15 cellular contexts compared by ENCODE assay signal in genomic region chr10:16231734-16232133, GRCh38.
DNase-seq lines count a peak whose midpoint lies in the region; ATAC-seq, FAIRE-seq and TF ChIP-seq lines count a peak whose summit lies in the region.
"Had no signal": no experiment of that assay in that cellular context is flagged by ENCODE, and none has a peak within 500 bp of the region (broad histone marks: within the 10 kb centered on the region; RNA-seq: fewer than 3 reads in every experiment).

No MANE protein-coding gene starts in this region.

- no peak overlapping the region for H3K18ac ChIP-seq in H1 (ENCODE audit: extremely low read depth, low read length)

- H3K27me3 ChIP-seq in H1 (replicated peaks in 1 of 4; ENCODE audit: control insufficient read depth in 3 of 4, extremely low read depth in 1 of 4, insufficient read depth in 3 of 4, low read length in 3 of 4) = no peaks in the 10 kb centered on the region

- H4K20me1 ChIP-seq in H1 (replicated peaks in 1 of 2; ENCODE audit: control insufficient read depth in 1 of 2, insufficient read depth in 2 of 2, low read length in 2 of 2) = no peaks in the 10 kb centered on the region

- no peaks in the 10 kb centered on the region; a peak in 1 of 8 replicates for H3K36me3 ChIP-seq in H1 (ENCODE audit: control insufficient read depth in 2 of 4, insufficient read depth in 4 of 4, low read length in 3 of 4)

- H2BK15ac ChIP-seq in H1 (ENCODE audit: low read length) = peak overlapping the region; percentile 61; the same call in 1 of the 2 replicates

- ATAC-seq in GM21423 (IDR thresholded peaks at IDR 0.05; ENCODE audit: unreplicated experiment) = no peak
- ATAC-seq: GM12878, GM23338 had no signal

- POLR2A ChIA-PET in H1 (lab: Charles Lee; ENCODE audit: partially characterized antibody) = no interaction called here

- no peaks in the 10 kb centered on the region for H3K79me1 ChIP-seq in H1 (ENCODE audit: low read depth, low read length)

- H2AFZ ChIP-seq in H1 (ENCODE audit: low read length) = no peak overlapping the region
- H2AFZ ChIP-seq: GM23338 had no signal

- TF ChIP-seq EP300 in H1 (IDR thresholded peaks at IDR 0.05; ENCODE audit: borderline replicate concordance in 1 of 2, low read depth in 2 of 2, low read length in 2 of 2) = no peak

- no peak for TF ChIP-seq CTCF in H1 (IDR thresholded peaks at IDR 0.05; ENCODE audit: control extremely low read depth in 1 of 3, insufficient read depth in 1 of 3, low read depth in 1 of 3, low read length in 3 of 3)

- H2AK5ac ChIP-seq in H1 (ENCODE audit: low read depth, low read length) = no peak overlapping the region

- no peak overlapping the region for H3K4ac ChIP-seq in H1 (replicated peaks; ENCODE audit: insufficient read length, low read depth, low read length)

- FAIRE-seq in H1 (lab: Jason Lieb, UNC) = no peak
- FAIRE-seq: A204.1, D721Med, GM12878, GM18507 had no signal

- peaks cover 0 to 5% of the 10 kb centered on the region in 2 experiments; a peak in 1 of 4 replicates for H3K9me3 ChIP-seq in H1 (ENCODE audit: insufficient read depth in 2 of 2, low read depth in 1 of 2, low read length in 1 of 2)

- H2BK12ac ChIP-seq in H1 (ENCODE audit: low read depth, low read length) = peak overlapping the region; percentile 43; the same call in 1 of the 2 replicates

- no peak overlapping the region for H3K4me2 ChIP-seq in H1 (ENCODE audit: insufficient read depth in 1 of 2, low read depth in 2 of 2, low read length in 2 of 2)
- H3K4me2 ChIP-seq: GM23338 had no signal

- H3K23ac ChIP-seq in H1 (ENCODE audit: insufficient read length) = no peak overlapping the region

- no peak overlapping the region for H4K5ac ChIP-seq in H1 (ENCODE audit: insufficient read length, low read depth, low read length)

- H4K91ac ChIP-seq in H1 (replicated peaks; ENCODE audit: insufficient read length, low read length) = no peak overlapping the region

- WGBS in H1 (ENCODE audit: extremely low coverage in 1 of 2, insufficient coverage in 1 of 2, insufficient read length in 1 of 2, insufficient replicate concordance in 2 of 2, low coverage in 1 of 2, low lambda C conversion rate in 2 of 2, missing lambda C conversion rate in 1 of 2), 2 experiments = 93% methylated on average over 9 of the region's 9 CpGs; no CpG with 5 or more reads in 1 of the 2 experiments

- no peaks in the 10 kb centered on the region; a peak in 1 of 7 replicates for H3K4me1 ChIP-seq in H1 (replicated peaks in 1 of 4; ENCODE audit: control insufficient read depth in 3 of 4, insufficient read depth in 4 of 4, low read length in 3 of 4)

- no peak overlapping the region for H3K14ac ChIP-seq in H1 (ENCODE audit: insufficient read length)

- no peak overlapping the region for H2BK20ac ChIP-seq in H1 (ENCODE audit: low read length)

- H3K27ac ChIP-seq in H1 (ENCODE audit: low read depth, low read length) = no peak overlapping the region

- no peak overlapping the region for H3K4me3 ChIP-seq in Jurkat, Clone E6-1 (ENCODE audit: low read length)
- H3K4me3 ChIP-seq in H1 (ENCODE audit: extremely low read depth in 1 of 4, insufficient read depth in 2 of 4, low read depth in 3 of 4, low read length in 4 of 4) = no peak overlapping the region
- H3K4me3 ChIP-seq: GM12878, GM23338 had no signal

- H3K79me2 ChIP-seq in H1 (ENCODE audit: control insufficient read depth in 1 of 2, insufficient read depth in 2 of 2, low read length in 2 of 2) = no peaks in the 10 kb centered on the region

- CTCF ChIA-PET in H1 (lab: Charles Lee; ENCODE audit: partially characterized antibody) = no interaction called here

- H3K56ac ChIP-seq in H1 (replicated peaks; ENCODE audit: insufficient read length, low read depth, low read length) = no peak overlapping the region

- H2BK120ac ChIP-seq in H1 (replicated peaks; ENCODE audit: low read depth, low read length) = no peak overlapping the region

- H3K9ac ChIP-seq in H1 (replicated peaks in 1 of 4; ENCODE audit: extremely low read depth in 1 of 4, low read depth in 3 of 4, low read length in 3 of 4) = no peak overlapping the region

- H4K8ac ChIP-seq in H1 (ENCODE audit: extremely low read depth, insufficient read depth, low read length) = no peak overlapping the region

- DNase-seq in NCI-H82 (lab: John Stamatoyannopoulos, UW) = peak; percentile 52
- no peak for DNase-seq in NCI-H82 treated with DMSO at 0.1 percent for 48 hours (lab: John Stamatoyannopoulos, UW; ENCODE audit: unreplicated experiment)
- peak; percentile 10 for DNase-seq in Jurkat, Clone E6-1 (ENCODE audit: low read depth, low spot score)
- DNase-seq in RPMI8226 = peak; percentile 38
- DNase-seq in H1 (ENCODE audit: low read depth in 1 of 2, low spot score in 2 of 2) = no peak
- DNase-seq in activated naive CD4-positive, alpha-beta T cell (lab: John Stamatoyannopoulos, UW) = no peak
- DNase-seq: CD4-positive, alpha-beta memory T cell; DMS153; H9 had no signal

- TF ChIP-seq RAD21 in H1 (IDR thresholded peaks at IDR 0.05 in 1 of 2, conservative IDR thresholded peaks at IDR 0.05 in 1 of 2; ENCODE audit: low read depth in 2 of 2, low read length in 2 of 2) = no peak

- H3K23me2 ChIP-seq in H1 (ENCODE audit: low read depth, low read length) = no peaks in the 10 kb centered on the region

- no peak for TF ChIP-seq POLR2A in H1 (IDR thresholded peaks at IDR 0.05; ENCODE audit: control extremely low read depth in 1 of 2, low read depth in 2 of 2, low read length in 2 of 2)

- H2BK5ac ChIP-seq in H1 (ENCODE audit: low read depth, low read length) = 0 out of 2 replicates have a peak overlapping the region, but pooled peaks have one; percentile 56

TF ChIP-seq in H1, 55 proteins besides CTCF, POLR2A, EP300 and RAD21:
- TF ChIP-seq CBX8 (IDR thresholded peaks at IDR 0.05; ENCODE audit: borderline replicate concordance, low read depth, low read length) (no peak), SRF (IDR thresholded peaks at IDR 0.05; ENCODE audit: low read depth, low read length) (no peak), JUND (IDR thresholded peaks at IDR 0.05; ENCODE audit: low read length) (no peak), JUN (IDR thresholded peaks at IDR 0.05; ENCODE audit: low read depth, low read length) (no peak), BRCA1 (IDR thresholded peaks at IDR 0.05; ENCODE audit: low read depth, low read length) (no peak), SIN3A (conservative IDR thresholded peaks at IDR 0.05 in 1 of 2, IDR thresholded peaks at IDR 0.05 in 1 of 2; ENCODE audit: low read depth in 1 of 2, low read length in 2 of 2) (no peak), POU5F1 (IDR thresholded peaks at IDR 0.05; ENCODE audit: low read depth, low read length) (no peak), USF2 (IDR thresholded peaks at IDR 0.05; ENCODE audit: low read length) (no peak), CEBPB (IDR thresholded peaks at IDR 0.05; ENCODE audit: low read depth, low read length) (no peak), PHF8 (conservative IDR thresholded peaks at IDR 0.05; ENCODE audit: low read depth, low read length) (no peak), ASH2L (IDR thresholded peaks at IDR 0.05; ENCODE audit: low read length) (no peak), TEAD4 (IDR thresholded peaks at IDR 0.05; ENCODE audit: low read depth, low read length) (no peak), TBP (IDR thresholded peaks at IDR 0.05; ENCODE audit: low read depth, low read length) (no peak), MAX (IDR thresholded peaks at IDR 0.05) (no peak), EZH2 (IDR thresholded peaks at IDR 0.05; ENCODE audit: low read depth, low read length, severe bottlenecking) (no peak), SP2 (IDR thresholded peaks at IDR 0.05; ENCODE audit: low read length) (no peak)

Comparison
In these comparisons a context has a peak if more than half of its experiments do, and no peak if none do; other contexts are left out.
1. DNase-seq: peak in NCI-H82 (single experiment), Jurkat, Clone E6-1 (single experiment) and RPMI8226 (single experiment); none in NCI-H82 treated with DMSO at 0.1 percent for 48 hours (single experiment), H1 (0 of 2) and activated naive CD4-positive, alpha-beta T cell (0 of 4).